Comparison of ENCODE assay signal across 1 cellular context in genomic region chr5:148374693-148375360, GRCh38.
TF ChIP-seq lines count a peak whose summit lies in the region.

No MANE protein-coding gene starts in this region.

TF ChIP-seq in A549, 52 proteins besides CTCF, POLR2A, EP300 and RAD21 (continued from another document):
- TF ChIP-seq HMGXB4 (CRISPR knock-in tag; IDR thresholded peaks at IDR 0.05; ENCODE audit: borderline replicate concordance) (no peak), RCOR1 (IDR thresholded peaks at IDR 0.05; ENCODE audit: low read depth, low read length) (no peak)
